In genomic region chr3:33111581-33111980, GRCh38 we compare ENCODE assay signal across 13 cellular contexts. TPM values are rescaled to one million over a fixed set of nuclear protein-coding genes. Genes with fewer than 3 reads are reported as not detected.
DNase-seq lines count a peak whose midpoint lies in the region; ATAC-seq, FAIRE-seq and TF ChIP-seq lines count a peak whose summit lies in the region.
"Had no signal": no experiment of that assay in that cellular context is flagged by ENCODE, and none has a peak within 500 bp of the region (broad histone marks: within the 10 kb centered on the region; RNA-seq: fewer than 3 reads in every experiment).

No MANE protein-coding gene starts in this region.

- H3K4me3 ChIP-seq in GM06990 (replicated peaks; ENCODE audit: low read depth, low read length) (no peak overlapping the region), esophagus squamous epithelium (no peak overlapping the region)

- ATAC-seq in GM19025 (IDR thresholded peaks at IDR 0.05; ENCODE audit: low read depth, unreplicated experiment) (peak; percentile 19), HG02759 (IDR thresholded peaks at IDR 0.05; ENCODE audit: unreplicated experiment) (peak; percentile 28), HG03521 (IDR thresholded peaks at IDR 0.05; ENCODE audit: unreplicated experiment) (peak; percentile 29)
- ATAC-seq: sciatic nerve had no signal

- H3K9me3 ChIP-seq in esophagus squamous epithelium = no peaks in the 10 kb centered on the region

- DNase-seq in GM06990 (ENCODE audit: extremely low read depth, insufficient read length) (peak; percentile 39), NCI-H2029 treated with DMSO at 0.1 percent for 48 hours (lab: John Stamatoyannopoulos, UW) (no peak), RCC 7860 (ENCODE audit: low spot score) (no peak), esophagus squamous epithelium (lab: John Stamatoyannopoulos, UW) (no peak), HT-29 (ENCODE audit: low spot score) (no peak)
- DNase-seq: amygdala, C1 segment of cervical spinal cord, NCI-H187 treated with DMSO at 0.1 percent for 48 hours had no signal

- H3K36me3 ChIP-seq in GM06990 (ENCODE audit: control insufficient read depth, insufficient read depth, low read length) = no peaks in the 10 kb centered on the region
- H3K36me3 ChIP-seq in esophagus squamous epithelium = no peaks in the 10 kb centered on the region

- no peak for TF ChIP-seq POLR2A in esophagus squamous epithelium (IDR thresholded peaks at IDR 0.05)

- WGBS in esophagus squamous epithelium, 2 donors = 81 to 89% methylated on average over 8 of the region's 8 CpGs

- FAIRE-seq in RCC 7860 (lab: Jason Lieb, UNC) = no peak

- H3K27me3 ChIP-seq in GM06990 (replicated peaks; ENCODE audit: control insufficient read depth, insufficient read depth, low read length) (no peaks in the 10 kb centered on the region), esophagus squamous epithelium (no peaks in the 10 kb centered on the region)

- peaks cover 3 to 33% (median 6%) of the 10 kb centered on the region in 3 donors for H3K4me1 ChIP-seq in esophagus squamous epithelium

- TF ChIP-seq CTCF in GM06990 (IDR thresholded peaks at IDR 0.05; ENCODE audit: insufficient read depth, low read length, poor library complexity, severe bottlenecking) (no peak), esophagus squamous epithelium (IDR thresholded peaks at IDR 0.05) (no peak)

- intact Hi-C loops in esophagus squamous epithelium (cut with DNase I) = no loop called here

- H3K27ac ChIP-seq in esophagus squamous epithelium = no peak overlapping the region
- H3K27ac ChIP-seq: RWPE1 had no signal

RNA-seq across cellular contexts. Expression of gene CRTAP, which starts 2.2 kb away (rescaled TPM):
- 100 to 1,000 TPM in 2 of 4 donors, 10 to 100 TPM in 2; 67.1 to 159 (median 90.9) TPM for total RNA-seq in esophagus squamous epithelium
- 24.4 and 36.0 TPM in 2 replicates for total RNA-seq in HT-29 (2014; rRNA removed; shearing (Covaris generic))

RNA-seq across cellular contexts. Expression of gene GLB1, which starts 14.6 kb away (rescaled TPM):
- 10 to 100 TPM; 15.8 to 51.3 (median 28.3) TPM for total RNA-seq in esophagus squamous epithelium
- total RNA-seq in HT-29 (2014; rRNA removed; shearing (Covaris generic)) = 30.0 and 31.1 TPM in 2 replicates

RNA-seq across cellular contexts. Expression of gene TMPPE, which starts 14.6 kb away (rescaled TPM):
- total RNA-seq in esophagus squamous epithelium = 1 to 10 TPM; 4.4 to 9.2 (median 6.1) TPM
- total RNA-seq in HT-29 (2014; rRNA removed; shearing (Covaris generic)) = 3.1 and 3.8 TPM in 2 replicates
